2 cellular contexts compared by ENCODE assay signal in genomic region chr1:52814465-52814864, GRCh38.
TF ChIP-seq lines count a peak whose summit lies in the region.

No MANE protein-coding gene starts in this region.

TF ChIP-seq in liver, 16 proteins besides CTCF, POLR2A, EP300 and RAD21:
- peak; percentile 62 for TF ChIP-seq ATF3 (IDR thresholded peaks at IDR 0.05)
- peak; percentile 58 for TF ChIP-seq FOXA2 (IDR thresholded peaks at IDR 0.05)
- TF ChIP-seq TAF1 (conservative IDR thresholded peaks at IDR 0.05), result no peak
- TF ChIP-seq RXRA (IDR thresholded peaks at IDR 0.05), result peak; percentile 19 to 20
- peak; percentile 13 to 32 for TF ChIP-seq HNF4A (conservative IDR thresholded peaks at IDR 0.05)
- TF ChIP-seq FOXA1 (IDR thresholded peaks at IDR 0.05), result peak; percentile 33
- no peak for TF ChIP-seq ZBTB33 (IDR thresholded peaks at IDR 0.05)

TF ChIP-seq in GM23338, 12 proteins besides CTCF, POLR2A, EP300 and RAD21:
- TF ChIP-seq JUNB (IDR thresholded peaks at IDR 0.05; ENCODE audit: unreplicated experiment), result no peak
- no peak for TF ChIP-seq REST (IDR thresholded peaks at IDR 0.05; ENCODE audit: unreplicated experiment)
- no peak for TF ChIP-seq NANOG (IDR thresholded peaks at IDR 0.05; ENCODE audit: borderline replicate concordance)
- no peak for TF ChIP-seq EZH2 (IDR thresholded peaks at IDR 0.05; ENCODE audit: low read depth, unreplicated experiment)
- no peak for TF ChIP-seq ZNF331 (CRISPR knock-in tag; IDR thresholded peaks at IDR 0.05; ENCODE audit: low read depth)
- no peak for TF ChIP-seq EZH2phosphoT487 (IDR thresholded peaks at IDR 0.05; ENCODE audit: unreplicated experiment)
- TF ChIP-seq, protein P1, sequence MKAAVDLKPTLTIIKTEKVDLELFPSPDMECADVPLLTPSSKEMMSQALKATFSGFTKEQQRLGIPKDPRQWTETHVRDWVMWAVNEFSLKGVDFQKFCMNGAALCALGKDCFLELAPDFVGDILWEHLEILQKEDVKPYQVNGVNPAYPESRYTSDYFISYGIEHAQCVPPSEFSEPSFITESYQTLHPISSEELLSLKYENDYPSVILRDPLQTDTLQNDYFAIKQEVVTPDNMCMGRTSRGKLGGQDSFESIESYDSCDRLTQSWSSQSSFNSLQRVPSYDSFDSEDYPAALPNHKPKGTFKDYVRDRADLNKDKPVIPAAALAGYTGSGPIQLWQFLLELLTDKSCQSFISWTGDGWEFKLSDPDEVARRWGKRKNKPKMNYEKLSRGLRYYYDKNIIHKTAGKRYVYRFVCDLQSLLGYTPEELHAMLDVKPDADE (IDR thresholded peaks at IDR 0.05), result no peak
- TF ChIP-seq ZNF462 (CRISPR knock-in tag; IDR thresholded peaks at IDR 0.05), result no peak
- TF ChIP-seq POLR2AphosphoS5 (IDR thresholded peaks at IDR 0.05; ENCODE audit: low read depth), result no peak
- no peak for TF ChIP-seq STAT1 (IDR thresholded peaks at IDR 0.05; ENCODE audit: unreplicated experiment)
- no peak for TF ChIP-seq ZNF114 (CRISPR knock-in tag; IDR thresholded peaks at IDR 0.05)
- no peak for TF ChIP-seq CREB1 (CRISPR knock-in tag; IDR thresholded peaks at IDR 0.05; ENCODE audit: low read depth)
